In genomic region chr10:103238506-103239252, GRCh38 we compare ENCODE assay signal across 1 cellular context.
TF ChIP-seq lines count a peak whose summit lies in the region.

No MANE protein-coding gene starts in this region.

TF ChIP-seq in IMR-90, 13 proteins besides CTCF, POLR2A, EP300 and RAD21:
- TF ChIP-seq CEBPB (IDR thresholded peaks at IDR 0.05; ENCODE audit: low read depth, low read length): no peak
- peak; percentile 55 for TF ChIP-seq SMC3 (IDR thresholded peaks at IDR 0.05; ENCODE audit: low read depth, low read length)
